In the genomic region with DNA sequence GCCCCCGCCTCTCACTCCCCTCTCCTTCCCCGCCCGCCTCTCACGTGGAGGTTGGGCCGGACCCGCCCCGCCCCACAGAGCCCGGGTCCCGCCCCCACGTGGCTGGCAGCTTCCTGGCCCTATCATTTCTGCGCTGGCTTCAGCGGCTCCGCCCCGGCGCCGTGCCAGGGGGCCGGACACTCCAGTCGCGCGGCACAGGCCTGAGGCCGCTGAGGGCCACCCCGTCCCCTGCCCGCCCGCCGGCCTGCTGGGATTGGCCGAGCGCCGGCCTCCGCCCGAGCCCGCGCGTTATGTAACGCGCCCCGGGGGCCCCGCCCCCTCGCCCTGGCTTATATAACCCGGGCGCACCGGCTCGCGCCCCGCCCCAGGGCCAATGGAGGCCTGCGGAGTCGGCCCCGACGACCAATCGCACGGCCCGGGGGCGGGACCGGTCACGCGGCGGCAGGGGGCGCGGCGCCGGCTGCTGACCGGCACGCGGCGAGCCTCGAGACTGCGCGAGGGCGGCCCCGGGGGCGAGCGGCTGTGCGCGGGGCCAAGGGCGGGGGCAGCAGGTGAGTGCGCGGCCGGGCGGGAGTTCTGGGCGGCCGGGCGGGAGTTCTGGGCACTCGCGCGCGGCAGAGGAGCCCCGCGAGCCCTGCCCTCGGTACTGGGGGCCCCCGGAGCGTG, we compare ENCODE assay signal across 8 cellular contexts. TPM values are rescaled to one million over a fixed set of nuclear protein-coding genes. Genes with fewer than 3 reads are reported as not detected.
A peak's percentile ranks its signal among the peaks of the same experiment; 100 is the strongest.
DNase-seq lines count a peak whose midpoint lies in the region; TF ChIP-seq lines count a peak whose summit lies in the region.

A gene (plus strand): TSS at position 466 of the 666 bp plus-strand sequence. CDS start 587 bp downstream, outside the sequence.

- H3K27me3 Mint-ChIP-seq in endodermal cell (ENCODE audit: insufficient read depth), result peaks cover 11% of the 10 kb centered on the region

- peak within 1 kb of the TSS; percentile 64 for H3K4me3 Mint-ChIP-seq in endodermal cell

- peaks cover 12% of the 10 kb centered on the region for H3K9me3 ChIP-seq in endodermal cell (ENCODE audit: control insufficient read depth, low read length)
- H3K9me3 ChIP-seq in mesodermal cell (ENCODE audit: control insufficient read depth, low read length), result no peaks in the 10 kb centered on the region

- H3K36me3 ChIP-seq in endodermal cell (ENCODE audit: control insufficient read depth, insufficient read depth, low read length) (peaks cover 28% of the 10 kb centered on the region), mesodermal cell (ENCODE audit: control insufficient read depth, insufficient read depth, low read length) (peaks cover 31% of the 10 kb centered on the region)

- H3K4me3 ChIP-seq in endodermal cell (ENCODE audit: low read length), result peak within 1 kb of the TSS; percentile 78
- H3K4me3 ChIP-seq in mesodermal cell (ENCODE audit: extremely low read depth, insufficient read depth, low read length, poor library complexity, severe bottlenecking), result peak within 1 kb of the TSS; percentile 42

- peak within 1 kb of the TSS; percentile 11 for H3K9ac ChIP-seq in endodermal cell (ENCODE audit: extremely low read depth, low read length, poor library complexity, severe bottlenecking)

- WGBS in endodermal cell (ENCODE audit: insufficient coverage in 1 of 2, insufficient read length in 1 of 2), 2 experiments, result 0 to 1% methylated on average over 9 to 90 of the region's 90 CpGs
- 1 to 2% methylated on average over 58 to 69 of the region's 90 CpGs for WGBS in mesodermal cell (ENCODE audit: insufficient coverage in 2 of 2), 2 experiments

- H3K36me3 Mint-ChIP-seq in endodermal cell (ENCODE audit: low read depth), result peaks cover 47% of the 10 kb centered on the region

- H3K27ac ChIP-seq in endodermal cell (ENCODE audit: low read depth, low read length) (no peak within 1 kb of the TSS), mesodermal cell (ENCODE audit: low read depth, low read length, severe bottlenecking) (peak within 1 kb of the TSS; percentile 48)

- DNase-seq in COLO668 (lab: John Stamatoyannopoulos, UW; ENCODE audit: unreplicated experiment) (peak; percentile 100), GM20000 (ENCODE audit: low spot score) (peak; percentile 98), HS-5 (ENCODE audit: low read depth) (peak; percentile 79), NOMO-1 treated with dmso at 0.1 percent for 144 hours (lab: John Stamatoyannopoulos, UW; ENCODE audit: unreplicated experiment) (peak; percentile 84), endodermal cell (peak; percentile 99)
- DNase-seq in activated CD8-positive, alpha-beta memory T cell treated with anti-CD3 and anti-CD28 coated beads, Interleukin-2, amount 50 U/mL, for 4 hours, result peak; percentile 90
- DNase-seq in stimulated activated CD8-positive, alpha-beta memory T cell treated with anti-CD3 and anti-CD28 coated beads, Interleukin-15, amount 100 ng/mL, for 1 hour (ENCODE audit: low read depth), result peak; percentile 79

- no peaks in the 10 kb centered on the region for H3K4me1 Mint-ChIP-seq in endodermal cell

- peak within 1 kb of the TSS; percentile 39 for H3K27ac Mint-ChIP-seq in endodermal cell

- no peaks in the 10 kb centered on the region for H3K27me3 ChIP-seq in endodermal cell (ENCODE audit: control insufficient read depth, insufficient read depth, low read length, poor library complexity, severe bottlenecking)

- peaks cover 11% of the 10 kb centered on the region for H3K9me3 Mint-ChIP-seq in endodermal cell

- TF ChIP-seq CTCF in GM20000 (IDR thresholded peaks at IDR 0.05; ENCODE audit: extremely low read depth, missing control alignments), result no peak
- no peak for TF ChIP-seq CTCF in endodermal cell (conservative IDR thresholded peaks at IDR 0.05)

- H3K4me1 ChIP-seq in endodermal cell (ENCODE audit: control insufficient read depth, insufficient read depth, low read length) (no peaks in the 10 kb centered on the region), mesodermal cell (ENCODE audit: control insufficient read depth, insufficient read depth, low read length, poor library complexity, severe bottlenecking) (no peaks in the 10 kb centered on the region)

RNA-seq across cellular contexts. Expression of the gene that starts here (rescaled TPM):
- 1 to 10 TPM; 3.9 to 6.3 TPM for total RNA-seq in endodermal cell
- polyA plus RNA-seq in endodermal cell (2013, experiment 1 of 2), result 6.6 TPM
- 8.0 TPM for polyA plus RNA-seq in endodermal cell (2013, experiment 2 of 2)
- polyA plus RNA-seq in mesodermal cell (2013, experiment 1 of 2), result 4.3 TPM
- 5.1 TPM for polyA plus RNA-seq in mesodermal cell (2013, experiment 2 of 2)
